1 cellular context compared by ENCODE assay signal in genomic region chr1:32071758-32072621, GRCh38.
A peak's percentile ranks its signal among the peaks of the same experiment; 100 is the strongest.
TF ChIP-seq lines count a peak whose summit lies in the region.

No MANE protein-coding gene starts in this region.

TF ChIP-seq in IMR-90, 13 proteins besides CTCF, POLR2A, EP300 and RAD21:
- TF ChIP-seq MXI1 (IDR thresholded peaks at IDR 0.05; ENCODE audit: borderline replicate concordance, low read depth, low read length) (no peak), MAZ (IDR thresholded peaks at IDR 0.05; ENCODE audit: borderline replicate concordance, low read depth, low read length) (peak; percentile 42; the same call in 1 of the 2 replicates), RFX5 (IDR thresholded peaks at IDR 0.05; ENCODE audit: low read depth, low read length) (no peak), USF2 (IDR thresholded peaks at IDR 0.05; ENCODE audit: low read depth, low read length) (no peak), NFE2L2 (IDR thresholded peaks at IDR 0.05; ENCODE audit: low read depth, low read length) (no peak), ELK1 (IDR thresholded peaks at IDR 0.05; ENCODE audit: borderline replicate concordance, low read depth, low read length) (no peak), SMC3 (IDR thresholded peaks at IDR 0.05; ENCODE audit: low read depth, low read length) (0 out of 2 replicates have a peak, but pooled peaks have one; percentile 1), CEBPB (IDR thresholded peaks at IDR 0.05; ENCODE audit: low read depth, low read length) (no peak), BHLHE40 (IDR thresholded peaks at IDR 0.05; ENCODE audit: low read depth, low read length) (no peak), MAFK (IDR thresholded peaks at IDR 0.05; ENCODE audit: low read depth, low read length) (no peak), FOS (IDR thresholded peaks at IDR 0.05; ENCODE audit: low read depth, low read length) (no peak), RCOR1 (IDR thresholded peaks at IDR 0.05; ENCODE audit: insufficient replicate concordance, low read length) (no peak), CHD1 (IDR thresholded peaks at IDR 0.05; ENCODE audit: low read depth, low read length) (no peak)
